Comparison of ENCODE assay signal across 8 cellular contexts in the genomic region with DNA sequence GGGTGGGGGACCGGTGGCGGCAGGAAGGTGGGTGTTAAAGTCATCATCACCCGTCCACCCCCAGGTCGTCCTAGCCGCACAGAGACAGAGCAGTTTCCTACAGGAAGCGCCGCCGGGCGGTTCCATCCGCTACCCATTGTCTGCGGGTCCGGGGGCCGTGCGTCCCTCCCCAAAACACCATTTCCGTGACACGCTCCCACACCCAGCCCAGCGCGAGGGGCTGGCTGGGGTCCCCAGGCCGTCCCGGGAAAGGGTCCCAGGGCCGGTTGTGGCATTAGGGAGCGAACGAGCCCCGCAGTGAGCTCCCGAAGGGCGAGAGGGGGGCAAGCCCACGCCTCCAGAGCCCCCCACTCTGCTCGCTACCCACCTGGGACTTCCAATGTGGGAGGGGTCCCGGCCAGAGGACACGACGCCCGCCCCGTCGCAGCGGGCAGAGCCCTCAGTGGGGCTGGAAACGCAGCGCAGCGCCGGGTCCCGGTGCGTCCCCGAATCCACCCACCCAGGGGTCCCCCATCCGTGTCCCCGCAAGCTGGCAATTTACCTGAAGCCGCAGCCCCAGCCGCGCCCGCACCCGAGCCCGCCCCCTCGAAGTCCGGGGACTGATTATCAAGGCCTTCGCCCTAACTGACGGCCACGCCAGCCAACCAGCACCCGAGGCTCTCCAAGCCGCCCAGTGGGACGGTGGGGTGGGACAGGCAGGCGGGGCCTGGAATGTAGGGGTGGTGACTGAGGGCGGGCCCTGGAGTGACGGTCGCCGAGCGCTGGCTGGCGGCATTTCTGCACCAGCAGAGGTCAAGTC. TPM values are rescaled to one million over a fixed set of nuclear protein-coding genes. Genes with fewer than 3 reads are reported as not detected.
DNase-seq lines count a peak whose midpoint lies in the region; ATAC-seq and TF ChIP-seq lines count a peak whose summit lies in the region.

A gene (minus strand): TSS at position 579 of the 799 bp plus-strand sequence. CDS start 5,434 bp downstream, outside the sequence.

- no peak for TF ChIP-seq EP300 in SK-N-SH (IDR thresholded peaks at IDR 0.05; ENCODE audit: borderline replicate concordance in 1 of 2, low read depth in 1 of 2, low read length in 1 of 2)

- H4K20me1 ChIP-seq in Loucy (ENCODE audit: insufficient read depth, low read length, poor library complexity, severe bottlenecking) (no peaks in the 10 kb centered on the region), SK-N-SH (ENCODE audit: insufficient read depth) (no peaks in the 10 kb centered on the region)

- H2AFZ ChIP-seq in Loucy (ENCODE audit: low read length) (peak within 1 kb of the TSS; percentile 74), SK-N-SH (ENCODE audit: low read depth) (peak within 1 kb of the TSS; percentile 68; the same call in 1 of the 2 replicates)

- H3K27me3 ChIP-seq in Loucy (ENCODE audit: insufficient read depth, low read length, poor library complexity, severe bottlenecking): no peaks in the 10 kb centered on the region
- peaks cover 7% of the 10 kb centered on the region; the same call in 1 of the 2 replicates for H3K27me3 ChIP-seq in SK-N-SH (ENCODE audit: insufficient read depth)

- WGBS in SK-N-SH (ENCODE audit: low lambda C conversion rate): 15% methylated on average over 20 of the region's 65 CpGs

- ATAC-seq in GM21619 (IDR thresholded peaks at IDR 0.05; ENCODE audit: unreplicated experiment): peak; percentile 94
- ATAC-seq in activated naive CD4-positive, alpha-beta T cell treated with anti-CD3 and anti-CD28 coated beads, Interleukin-2, amount 50 U/mL, for 72 hours: peak; percentile 100

- peaks cover 22% of the 10 kb centered on the region for H3K27me3 Mint-ChIP-seq in Calu3 (ENCODE audit: unreplicated experiment)

- H3K4me3 Mint-ChIP-seq in Calu3 (ENCODE audit: low read depth, unreplicated experiment): peak within 1 kb of the TSS; percentile 40

- peak within 1 kb of the TSS; percentile 57 for H3K4me2 ChIP-seq in Loucy (ENCODE audit: low read depth, low read length, poor library complexity, severe bottlenecking)
- peak within 1 kb of the TSS; percentile 59 for H3K4me2 ChIP-seq in SK-N-SH

- H3K27ac Mint-ChIP-seq in Calu3 (ENCODE audit: unreplicated experiment): no peak within 1 kb of the TSS
- peak within 1 kb of the TSS in 1 of 2 donors; percentile 56 for H3K27ac Mint-ChIP-seq in activated naive CD4-positive, alpha-beta T cell treated with anti-CD3 and anti-CD28 coated beads, Interleukin-2, amount 50 U/mL, for 72 hours

- H3K9me3 Mint-ChIP-seq in Calu3 (ENCODE audit: low read depth, unreplicated experiment): no peaks in the 10 kb centered on the region
- H3K9me3 Mint-ChIP-seq in activated naive CD4-positive, alpha-beta T cell treated with anti-CD3 and anti-CD28 coated beads, Interleukin-2, amount 50 U/mL, for 72 hours: no peaks in the 10 kb centered on the region

- H3K4me3 ChIP-seq in Loucy (ENCODE audit: low read length, poor library complexity, severe bottlenecking): peak within 1 kb of the TSS; percentile 68
- H3K4me3 ChIP-seq in SK-N-SH (ENCODE audit: low read depth in 2 of 2, low read length in 1 of 2): peak within 1 kb of the TSS; percentile 39 to 50; a peak in 3 of 4 replicates

- H3K27ac ChIP-seq in SK-N-SH (ENCODE audit: low read depth in 2 of 2, low read length in 1 of 2) (no peak within 1 kb of the TSS), substantia nigra (ENCODE audit: low read depth, low read length, poor library complexity, severe bottlenecking) (peak within 1 kb of the TSS; percentile 51)

- CTCF ChIA-PET in Calu3 (lab: Charles Lee): no interaction called here
- CTCF ChIA-PET in SK-N-SH (lab: Yijun Ruan, JAX): interaction anchor here (1.4 to 6.5 kb wide), 4 partner anchors 9 to 238 kb away, joined by 4 to 61 read pairs (median 6); no protein-coding TSS in a partner anchor

- no TSS peak for BruUV-seq in Calu3 (replicated peaks; lab: Mats Ljungman, UMichigan)

- H3K36me3 Mint-ChIP-seq in Calu3 (ENCODE audit: insufficient read depth, unreplicated experiment): peaks cover 5% of the 10 kb centered on the region
- no peaks in the 10 kb centered on the region for H3K36me3 Mint-ChIP-seq in activated naive CD4-positive, alpha-beta T cell treated with anti-CD3 and anti-CD28 coated beads, Interleukin-2, amount 50 U/mL, for 72 hours

- H3K36me3 ChIP-seq in Loucy (ENCODE audit: insufficient read depth, low read length): no peaks in the 10 kb centered on the region
- H3K36me3 ChIP-seq in SK-N-SH (replicated peaks in 1 of 2; ENCODE audit: control insufficient read depth in 1 of 2, insufficient read depth in 2 of 2, low read length in 1 of 2): no peaks in the 10 kb centered on the region

- intact Hi-C loops in Calu3 (cut with micrococcal nuclease; ENCODE audit: unreplicated experiment): no loop called here

- TF ChIP-seq RAD21 in SK-N-SH (IDR thresholded peaks at IDR 0.05; ENCODE audit: low read length): no peak

- TF ChIP-seq CTCF in Calu3 (IDR thresholded peaks at IDR 0.05; ENCODE audit: unreplicated experiment): no peak
- TF ChIP-seq CTCF in Loucy (conservative IDR thresholded peaks at IDR 0.05; ENCODE audit: low read length): no peak
- TF ChIP-seq CTCF in SK-N-SH (IDR thresholded peaks at IDR 0.05): no peak

- H3K9ac ChIP-seq in Loucy (ENCODE audit: low read depth, low read length, poor library complexity, severe bottlenecking): no peak within 1 kb of the TSS
- H3K9ac ChIP-seq in SK-N-SH: no peak within 1 kb of the TSS

- H3K4me1 ChIP-seq in Loucy (ENCODE audit: insufficient read depth, low read length, poor library complexity, severe bottlenecking) (peaks cover 4% of the 10 kb centered on the region), SK-N-SH (ENCODE audit: control insufficient read depth in 1 of 2, insufficient read depth in 2 of 2, low read depth in 1 of 2, low read length in 1 of 2) (no peaks in the 10 kb centered on the region; a peak in 1 of 4 replicates)

- no peaks in the 10 kb centered on the region for H3K4me1 Mint-ChIP-seq in Calu3 (ENCODE audit: low read depth, unreplicated experiment)

- POLR2A ChIA-PET in SK-N-SH (lab: Yijun Ruan, JAX): no interaction called here

- peak; percentile 95 for DNase-seq in Calu3
- DNase-seq in SK-N-SH: peak; percentile 99
- peak; percentile 94 to 95 for DNase-seq in activated naive CD4-positive, alpha-beta T cell treated with anti-CD3 and anti-CD28 coated beads, Interleukin-2, amount 50 U/mL, for 72 hours (ENCODE audit: low spot score in 2 of 2)
- peak; percentile 89 for DNase-seq in glomerular visceral epithelial cell (ENCODE audit: extremely low spot score)
- peak; percentile 82 for DNase-seq in occipital lobe (lab: John Stamatoyannopoulos, UW)
- peak; percentile 7 to 95 (median 78) for DNase-seq in substantia nigra (lab: John Stamatoyannopoulos, UW)

- H3K9me3 ChIP-seq in Loucy (ENCODE audit: insufficient read depth, low read depth, low read length): no peaks in the 10 kb centered on the region
- no peaks in the 10 kb centered on the region for H3K9me3 ChIP-seq in SK-N-SH

- no peaks in the 10 kb centered on the region for H3K79me2 ChIP-seq in Loucy (ENCODE audit: insufficient read depth, low read length)
- no peaks in the 10 kb centered on the region for H3K79me2 ChIP-seq in SK-N-SH (ENCODE audit: insufficient read depth)

- no peaks in the 10 kb centered on the region for H3K9me2 ChIP-seq in Loucy (replicated peaks; ENCODE audit: low read depth, low read length)
- no peaks in the 10 kb centered on the region for H3K9me2 ChIP-seq in SK-N-SH

- H3F3A ChIP-seq in Loucy (ENCODE audit: low read depth) (no peaks in the 10 kb centered on the region), SK-N-SH (replicated peaks; ENCODE audit: insufficient read depth) (peaks cover 3% of the 10 kb centered on the region)

TF ChIP-seq in SK-N-SH, 30 proteins besides CTCF, POLR2A, EP300 and RAD21:
- TF ChIP-seq, protein P1, sequence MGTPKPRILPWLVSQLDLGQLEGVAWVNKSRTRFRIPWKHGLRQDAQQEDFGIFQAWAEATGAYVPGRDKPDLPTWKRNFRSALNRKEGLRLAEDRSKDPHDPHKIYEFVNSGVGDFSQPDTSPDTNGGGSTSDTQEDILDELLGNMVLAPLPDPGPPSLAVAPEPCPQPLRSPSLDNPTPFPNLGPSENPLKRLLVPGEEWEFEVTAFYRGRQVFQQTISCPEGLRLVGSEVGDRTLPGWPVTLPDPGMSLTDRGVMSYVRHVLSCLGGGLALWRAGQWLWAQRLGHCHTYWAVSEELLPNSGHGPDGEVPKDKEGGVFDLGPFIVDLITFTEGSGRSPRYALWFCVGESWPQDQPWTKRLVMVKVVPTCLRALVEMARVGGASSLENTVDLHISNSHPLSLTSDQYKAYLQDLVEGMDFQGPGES (IDR thresholded peaks at IDR 0.05; ENCODE audit: low read depth, low read length): no peak
- TF ChIP-seq, protein P2, sequence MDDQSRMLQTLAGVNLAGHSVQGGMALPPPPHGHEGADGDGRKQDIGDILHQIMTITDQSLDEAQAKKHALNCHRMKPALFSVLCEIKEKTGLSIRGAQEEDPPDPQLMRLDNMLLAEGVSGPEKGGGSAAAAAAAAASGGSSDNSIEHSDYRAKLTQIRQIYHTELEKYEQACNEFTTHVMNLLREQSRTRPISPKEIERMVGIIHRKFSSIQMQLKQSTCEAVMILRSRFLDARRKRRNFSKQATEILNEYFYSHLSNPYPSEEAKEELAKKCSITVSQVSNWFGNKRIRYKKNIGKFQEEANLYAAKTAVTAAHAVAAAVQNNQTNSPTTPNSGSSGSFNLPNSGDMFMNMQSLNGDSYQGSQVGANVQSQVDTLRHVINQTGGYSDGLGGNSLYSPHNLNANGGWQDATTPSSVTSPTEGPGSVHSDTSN (IDR thresholded peaks at IDR 0.05): peak; percentile 99

RNA-seq across cellular contexts. Expression of the gene that starts here (rescaled TPM):
- total RNA-seq in Calu3 (2022) (0.17 TPM in 1 of 2 replicates, not detected in the other), occipital lobe (5.1 TPM)
- polyA plus RNA-seq in SK-N-SH (2012; rRNA removed): 0.51 and 0.91 TPM in 2 replicates
- polyA plus RNA-seq in SK-N-SH (2012; cell fraction: cytosol; rRNA removed): 0.12 and 0.17 TPM in 2 replicates
- 1.5 and 1.7 TPM in 2 replicates for polyA plus RNA-seq in SK-N-SH (2012; cell fraction: nucleus; rRNA removed)
- total RNA-seq in activated naive CD4-positive, alpha-beta T cell treated with anti-CD3 and anti-CD28 coated beads, Interleukin-2, amount 50 U/mL, for 72 hours: 1 to 10 TPM; 1.5 to 1.7 TPM

Comparison
In these comparisons a context has a peak if more than half of its experiments do, and no peak if none do; other contexts are left out.
1. Peak in DNase-seq in Calu3; RNA of the gene not detected or under 1 TPM.